ENCODE assay signal across 1 cellular context in genomic region chr17:75289832-75290337, GRCh38.
TF ChIP-seq lines count a peak whose summit lies in the region.

No MANE protein-coding gene starts in this region.

TF ChIP-seq in K562, 482 proteins besides CTCF, POLR2A, EP300 and RAD21 (continued from another document and continues in another):
- TF ChIP-seq TFAM (CRISPR knock-in tag; conservative IDR thresholded peaks at IDR 0.05) = no peak
- TF ChIP-seq CBX3 (IDR thresholded peaks at IDR 0.05; ENCODE audit: borderline replicate concordance in 1 of 2, low read length in 2 of 2) = no peak
- no peak for TF ChIP-seq CGGBP1 (CRISPR knock-in tag; IDR thresholded peaks at IDR 0.05)
- no peak for TF ChIP-seq ZNF347 (CRISPR knock-in tag; IDR thresholded peaks at IDR 0.05; ENCODE audit: low read depth)
- TF ChIP-seq CREB1 (IDR thresholded peaks at IDR 0.05) = peak; percentile 32; the same call in 1 of the 2 replicates
- no peak for TF ChIP-seq CREB1 (CRISPR knock-in tag; IDR thresholded peaks at IDR 0.05)
- peak; percentile 62; the same call in 1 of the 2 replicates for TF ChIP-seq ETV1 (tag; conservative IDR thresholded peaks at IDR 0.05; ENCODE audit: low read depth)
- TF ChIP-seq GTF2F1 (IDR thresholded peaks at IDR 0.05; ENCODE audit: low read depth, low read length) = no peak
- no peak for TF ChIP-seq L3MBTL2 (IDR thresholded peaks at IDR 0.05)
- TF ChIP-seq SREBF2 (CRISPR knock-in tag; IDR thresholded peaks at IDR 0.05) = no peak
- peak; percentile 48; the same call in 1 of the 2 replicates for TF ChIP-seq GTF2E2 (tag; IDR thresholded peaks at IDR 0.05)
- no peak for TF ChIP-seq ILK (tag; IDR thresholded peaks at IDR 0.05; ENCODE audit: borderline replicate concordance, low read depth)
- no peak for TF ChIP-seq ELK3 (CRISPR knock-in tag; IDR thresholded peaks at IDR 0.05)
- no peak for TF ChIP-seq CBX8 (IDR thresholded peaks at IDR 0.05; ENCODE audit: borderline replicate concordance, extremely low read depth, low read depth, low read length, poor library complexity, severe bottlenecking)
- no peak for TF ChIP-seq GATA2 (CRISPR knock-in tag; IDR thresholded peaks at IDR 0.05)
- no peak for TF ChIP-seq ZNF511 (CRISPR knock-in tag; IDR thresholded peaks at IDR 0.05)
- no peak for TF ChIP-seq MAFG (tag; conservative IDR thresholded peaks at IDR 0.05)
- TF ChIP-seq SRSF1 (IDR thresholded peaks at IDR 0.05; ENCODE audit: low read depth, low read length) = no peak
- no peak for TF ChIP-seq U2AF2 (optimal IDR thresholded peaks at IDR 0.05; ENCODE audit: low read depth, low read length)
- TF ChIP-seq RBBP5 (IDR thresholded peaks at IDR 0.05; ENCODE audit: borderline replicate concordance, insufficient read depth, low read length, poor library complexity, severe bottlenecking) = no peak
- TF ChIP-seq ZNF512 (tag; IDR thresholded peaks at IDR 0.05) = no peak
- no peak for TF ChIP-seq CBFA2T3 (IDR thresholded peaks at IDR 0.05)
- peak; percentile 44; the same call in 1 of the 2 replicates for TF ChIP-seq RAD51 (IDR thresholded peaks at IDR 0.05; ENCODE audit: borderline replicate concordance, low read depth)
- TF ChIP-seq FOXK1 (CRISPR knock-in tag; IDR thresholded peaks at IDR 0.05; ENCODE audit: borderline replicate concordance) = no peak
- TF ChIP-seq ZNF696 (CRISPR knock-in tag; conservative IDR thresholded peaks at IDR 0.05) = no peak
- no peak for TF ChIP-seq ZBTB17 (CRISPR knock-in tag; IDR thresholded peaks at IDR 0.05)
- no peak for TF ChIP-seq DIDO1 (tag; IDR thresholded peaks at IDR 0.05; ENCODE audit: low read depth)
- TF ChIP-seq ZNF444 (CRISPR knock-in tag; IDR thresholded peaks at IDR 0.05) = no peak
- TF ChIP-seq ZNF766 (CRISPR knock-in tag; conservative IDR thresholded peaks at IDR 0.05) = no peak
- no peak for TF ChIP-seq KDM1A (IDR thresholded peaks at IDR 0.05)
- TF ChIP-seq ILF3 (IDR thresholded peaks at IDR 0.05; ENCODE audit: borderline replicate concordance) = no peak
- no peak for TF ChIP-seq MLX (CRISPR knock-in tag; conservative IDR thresholded peaks at IDR 0.05)
- TF ChIP-seq ZNF134 (CRISPR knock-in tag; conservative IDR thresholded peaks at IDR 0.05) = no peak
- peak; percentile 88 for TF ChIP-seq POLR2H (tag; IDR thresholded peaks at IDR 0.05; ENCODE audit: low read depth)
- no peak for TF ChIP-seq ZKSCAN1 (IDR thresholded peaks at IDR 0.05; ENCODE audit: low read depth, low read length)
- TF ChIP-seq GTF2B (IDR thresholded peaks at IDR 0.05; ENCODE audit: extremely low read depth, insufficient read length) = no peak
- TF ChIP-seq ZNF224 (CRISPR knock-in tag; IDR thresholded peaks at IDR 0.05) = no peak
- TF ChIP-seq KHSRP (IDR thresholded peaks at IDR 0.05) = no peak
- peak; percentile 54 for TF ChIP-seq ARID1B (IDR thresholded peaks at IDR 0.05)
- peak; percentile 92 for TF ChIP-seq BRD9 (IDR thresholded peaks at IDR 0.05; ENCODE audit: low read depth, partially characterized antibody)
- TF ChIP-seq STAG1 (CRISPR knock-in tag; IDR thresholded peaks at IDR 0.05; ENCODE audit: borderline replicate concordance) = no peak
- no peak for TF ChIP-seq TBL1XR1 (IDR thresholded peaks at IDR 0.05; ENCODE audit: low read length in 2 of 2)
- no peak for TF ChIP-seq ZNF778 (CRISPR knock-in tag; IDR thresholded peaks at IDR 0.05)
- TF ChIP-seq ZBTB34 (CRISPR knock-in tag; IDR thresholded peaks at IDR 0.05) = no peak
- no peak for TF ChIP-seq CREB5 (CRISPR knock-in tag; IDR thresholded peaks at IDR 0.05)
- TF ChIP-seq FOS (IDR thresholded peaks at IDR 0.05; ENCODE audit: extremely low read depth, insufficient read length) = no peak
- TF ChIP-seq TAF9B (IDR thresholded peaks at IDR 0.05; ENCODE audit: partially characterized antibody) = peak; percentile 45
- TF ChIP-seq EHMT2 (IDR thresholded peaks at IDR 0.05) = no peak
- no peak for TF ChIP-seq PBX2 (CRISPR knock-in tag; IDR thresholded peaks at IDR 0.05; ENCODE audit: low read depth)
- no peak for TF ChIP-seq PBX2 (tag; conservative IDR thresholded peaks at IDR 0.05; ENCODE audit: low read depth)
- TF ChIP-seq MXI1 (IDR thresholded peaks at IDR 0.05; ENCODE audit: low read depth, low read length) = no peak
- TF ChIP-seq TFAP4 (CRISPR knock-in tag; IDR thresholded peaks at IDR 0.05; ENCODE audit: borderline replicate concordance) = no peak
- TF ChIP-seq ARID3B (CRISPR knock-in tag; IDR thresholded peaks at IDR 0.05; ENCODE audit: borderline replicate concordance) = no peak
- TF ChIP-seq ZNF507 (tag; conservative IDR thresholded peaks at IDR 0.05) = no peak
- no peak for TF ChIP-seq ZNF699 (CRISPR knock-in tag; IDR thresholded peaks at IDR 0.05; ENCODE audit: insufficient replicate concordance)
- no peak for TF ChIP-seq ZEB2 (IDR thresholded peaks at IDR 0.05)
- no peak for TF ChIP-seq PHTF2 (CRISPR knock-in tag; IDR thresholded peaks at IDR 0.05)
- no peak for TF ChIP-seq TCF15 (CRISPR knock-in tag; IDR thresholded peaks at IDR 0.05)
- no peak for TF ChIP-seq ZNF584 (CRISPR knock-in tag; IDR thresholded peaks at IDR 0.05; ENCODE audit: low read depth)
- TF ChIP-seq ZNF311 (CRISPR knock-in tag; IDR thresholded peaks at IDR 0.05) = no peak
- TF ChIP-seq ZNF280B (CRISPR knock-in tag; IDR thresholded peaks at IDR 0.05) = no peak
- TF ChIP-seq PCBP1 (IDR thresholded peaks at IDR 0.05; ENCODE audit: low read depth, low read length, poor library complexity, severe bottlenecking) = no peak
- TF ChIP-seq NR3C1 (CRISPR knock-in tag; IDR thresholded peaks at IDR 0.05) = no peak
